1 cellular context compared by ENCODE assay signal in genomic region chr1:192808588-192809285, GRCh38.
TF ChIP-seq lines count a peak whose summit lies in the region.

Gene RGS2, plus strand, starts transcription at chr1:192809039. Its CDS starts 33 bp downstream, at chr1:192809072.

TF ChIP-seq in HEK293, 187 proteins besides CTCF, POLR2A, EP300 and RAD21 (continued from another document and continues in another):
- TF ChIP-seq, protein P1, sequence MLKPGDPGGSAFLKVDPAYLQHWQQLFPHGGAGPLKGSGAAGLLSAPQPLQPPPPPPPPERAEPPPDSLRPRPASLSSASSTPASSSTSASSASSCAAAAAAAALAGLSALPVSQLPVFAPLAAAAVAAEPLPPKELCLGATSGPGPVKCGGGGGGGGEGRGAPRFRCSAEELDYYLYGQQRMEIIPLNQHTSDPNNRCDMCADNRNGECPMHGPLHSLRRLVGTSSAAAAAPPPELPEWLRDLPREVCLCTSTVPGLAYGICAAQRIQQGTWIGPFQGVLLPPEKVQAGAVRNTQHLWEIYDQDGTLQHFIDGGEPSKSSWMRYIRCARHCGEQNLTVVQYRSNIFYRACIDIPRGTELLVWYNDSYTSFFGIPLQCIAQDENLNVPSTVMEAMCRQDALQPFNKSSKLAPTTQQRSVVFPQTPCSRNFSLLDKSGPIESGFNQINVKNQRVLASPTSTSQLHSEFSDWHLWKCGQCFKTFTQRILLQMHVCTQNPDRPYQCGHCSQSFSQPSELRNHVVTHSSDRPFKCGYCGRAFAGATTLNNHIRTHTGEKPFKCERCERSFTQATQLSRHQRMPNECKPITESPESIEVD (tag by site-specific recombination; IDR thresholded peaks at IDR 0.05) = no peak
- TF ChIP-seq MZF1 (tag by site-specific recombination; IDR thresholded peaks at IDR 0.05; ENCODE audit: borderline replicate concordance) (no peak), KLF1 (tag by site-specific recombination; IDR thresholded peaks at IDR 0.05) (no peak), ZSCAN5A (tag by site-specific recombination; IDR thresholded peaks at IDR 0.05) (no peak), ZNF530 (tag by site-specific recombination; IDR thresholded peaks at IDR 0.05; ENCODE audit: low read depth) (no peak), GLI4 (tag by site-specific recombination; IDR thresholded peaks at IDR 0.05) (no peak), ZNF514 (tag by site-specific recombination; IDR thresholded peaks at IDR 0.05) (no peak), ZFP37 (tag by site-specific recombination; IDR thresholded peaks at IDR 0.05) (no peak; the same call in none of the 2 replicates), ZNF664 (tag by site-specific recombination; IDR thresholded peaks at IDR 0.05) (no peak), ZNF140 (tag by site-specific recombination; IDR thresholded peaks at IDR 0.05) (no peak), ZNF398 (tag by site-specific recombination; IDR thresholded peaks at IDR 0.05) (peak; percentile 43; the same call in 1 of the 2 replicates), AEBP2 (tag by site-specific recombination; IDR thresholded peaks at IDR 0.05; ENCODE audit: borderline replicate concordance) (no peak), TCF7L2 (IDR thresholded peaks at IDR 0.05; ENCODE audit: borderline replicate concordance, low read depth, low read length) (no peak), ZNF354C (tag by site-specific recombination; IDR thresholded peaks at IDR 0.05; ENCODE audit: borderline replicate concordance, low read depth) (no peak), ZNF561 (tag by site-specific recombination; IDR thresholded peaks at IDR 0.05; ENCODE audit: borderline replicate concordance) (peak; percentile 39; the same call in 1 of the 2 replicates), ZNF747 (tag by site-specific recombination; IDR thresholded peaks at IDR 0.05) (no peak), HOXD13 (CRISPR knock-in tag; IDR thresholded peaks at IDR 0.05; ENCODE audit: borderline replicate concordance) (no peak), ZNF26 (tag by site-specific recombination; IDR thresholded peaks at IDR 0.05) (no peak), TRIM28 (IDR thresholded peaks at IDR 0.05; ENCODE audit: borderline replicate concordance, low read length) (no peak), SP2 (tag by site-specific recombination; IDR thresholded peaks at IDR 0.05) (peak; percentile 70), GLIS1 (tag by site-specific recombination; IDR thresholded peaks at IDR 0.05) (no peak; the same call in 1 of the 2 replicates), ZNF10 (tag by site-specific recombination; IDR thresholded peaks at IDR 0.05) (no peak), ZNF548 (tag by site-specific recombination; IDR thresholded peaks at IDR 0.05) (no peak), SCRT1 (tag by site-specific recombination; IDR thresholded peaks at IDR 0.05; ENCODE audit: borderline replicate concordance) (no peak), ZNF157 (tag by site-specific recombination; IDR thresholded peaks at IDR 0.05) (no peak), ZBTB48 (tag by site-specific recombination; IDR thresholded peaks at IDR 0.05) (no peak), ZNF133 (tag by site-specific recombination; IDR thresholded peaks at IDR 0.05) (no peak), OSR2 (tag by site-specific recombination; IDR thresholded peaks at IDR 0.05) (no peak), ZNF174 (tag by site-specific recombination; IDR thresholded peaks at IDR 0.05) (no peak), ZNF792 (tag by site-specific recombination; IDR thresholded peaks at IDR 0.05) (no peak), ZNF138 (tag by site-specific recombination; IDR thresholded peaks at IDR 0.05; ENCODE audit: borderline replicate concordance) (no peak), TSHZ1 (tag by site-specific recombination; IDR thresholded peaks at IDR 0.05; ENCODE audit: borderline replicate concordance) (no peak; the same call in 1 of the 2 replicates), ZNF837 (tag by site-specific recombination; IDR thresholded peaks at IDR 0.05) (no peak), MYNN (tag by site-specific recombination; IDR thresholded peaks at IDR 0.05; ENCODE audit: borderline replicate concordance) (no peak), ZNF280C (tag by site-specific recombination; IDR thresholded peaks at IDR 0.05) (no peak), YY1 (tag by site-specific recombination; IDR thresholded peaks at IDR 0.05) (no peak), SALL2 (tag by site-specific recombination; IDR thresholded peaks at IDR 0.05; ENCODE audit: borderline replicate concordance) (no peak), ZNF660 (tag by site-specific recombination; IDR thresholded peaks at IDR 0.05) (0 out of 2 replicates have a peak, but pooled peaks have one; percentile 23), KLF10 (tag by site-specific recombination; IDR thresholded peaks at IDR 0.05) (no peak), ZNF404 (tag by site-specific recombination; IDR thresholded peaks at IDR 0.05) (no peak), ZNF221 (tag by site-specific recombination; IDR thresholded peaks at IDR 0.05; ENCODE audit: borderline replicate concordance) (no peak), ZNF239 (tag by site-specific recombination; IDR thresholded peaks at IDR 0.05) (no peak), ZNF175 (tag by site-specific recombination; IDR thresholded peaks at IDR 0.05) (no peak)
- TF ChIP-seq, protein P2, sequence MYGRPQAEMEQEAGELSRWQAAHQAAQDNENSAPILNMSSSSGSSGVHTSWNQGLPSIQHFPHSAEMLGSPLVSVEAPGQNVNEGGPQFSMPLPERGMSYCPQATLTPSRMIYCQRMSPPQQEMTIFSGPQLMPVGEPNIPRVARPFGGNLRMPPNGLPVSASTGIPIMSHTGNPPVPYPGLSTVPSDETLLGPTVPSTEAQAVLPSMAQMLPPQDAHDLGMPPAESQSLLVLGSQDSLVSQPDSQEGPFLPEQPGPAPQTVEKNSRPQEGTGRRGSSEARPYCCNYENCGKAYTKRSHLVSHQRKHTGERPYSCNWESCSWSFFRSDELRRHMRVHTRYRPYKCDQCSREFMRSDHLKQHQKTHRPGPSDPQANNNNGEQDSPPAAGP (tag by site-specific recombination; IDR thresholded peaks at IDR 0.05) = 0 out of 2 replicates have a peak, but pooled peaks have one; percentile 12
- TF ChIP-seq, protein P3, sequence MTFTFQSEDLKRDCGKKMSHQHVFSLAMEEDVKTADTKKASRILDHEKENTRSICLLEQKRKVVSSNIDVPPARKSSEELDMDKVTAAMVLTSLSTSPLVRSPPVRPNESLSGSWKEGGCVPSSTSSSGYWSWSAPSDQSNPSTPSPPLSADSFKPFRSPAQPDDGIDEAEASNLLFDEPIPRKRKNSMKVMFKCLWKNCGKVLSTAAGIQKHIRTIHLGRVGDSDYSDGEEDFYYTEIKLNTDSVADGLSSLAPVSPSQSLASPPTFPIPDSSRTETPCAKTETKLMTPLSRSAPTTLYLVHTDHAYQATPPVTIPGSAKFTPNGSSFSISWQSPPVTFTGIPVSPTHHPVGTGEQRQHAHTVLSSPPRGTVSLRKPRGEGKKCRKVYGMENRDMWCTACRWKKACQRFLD (tag by site-specific recombination; IDR thresholded peaks at IDR 0.05) = no peak
- TF ChIP-seq, protein P4, sequence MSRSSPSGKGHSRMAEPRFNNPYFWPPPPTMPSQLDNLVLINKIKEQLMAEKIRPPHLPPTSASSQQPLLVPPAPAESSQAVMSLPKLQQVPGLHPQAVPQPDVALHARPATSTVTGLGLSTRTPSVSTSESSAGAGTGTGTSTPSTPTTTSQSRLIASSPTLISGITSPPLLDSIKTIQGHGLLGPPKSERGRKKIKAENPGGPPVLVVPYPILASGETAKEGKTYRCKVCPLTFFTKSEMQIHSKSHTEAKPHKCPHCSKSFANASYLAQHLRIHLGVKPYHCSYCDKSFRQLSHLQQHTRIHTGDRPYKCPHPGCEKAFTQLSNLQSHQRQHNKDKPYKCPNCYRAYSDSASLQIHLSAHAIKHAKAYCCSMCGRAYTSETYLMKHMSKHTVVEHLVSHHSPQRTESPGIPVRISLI (tag by site-specific recombination; IDR thresholded peaks at IDR 0.05) = 0 out of 2 replicates have a peak, but pooled peaks have one; percentile 22
